Comparison of ENCODE assay signal across 1 cellular context in the genomic region with DNA sequence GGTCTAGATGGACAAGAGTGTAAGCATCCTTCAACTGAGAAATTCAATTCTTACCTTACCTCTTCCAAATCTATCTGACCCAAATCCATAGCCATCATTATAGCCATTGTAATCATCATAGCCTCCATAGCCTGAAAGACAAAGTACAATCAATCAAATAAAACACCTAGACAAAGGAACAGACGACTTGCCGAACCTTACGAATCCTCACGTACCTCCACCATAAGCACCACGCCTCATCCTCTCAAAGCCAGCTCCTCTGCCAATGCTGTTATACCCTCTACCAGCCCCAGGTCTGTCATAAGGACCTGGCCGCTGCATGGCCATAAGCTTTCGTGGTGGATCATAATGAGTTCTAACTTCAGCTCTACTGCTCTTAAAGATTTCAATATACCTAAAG.
TF ChIP-seq lines count a peak whose summit lies in the region.

No MANE protein-coding gene starts in this region.

TF ChIP-seq in WTC11, 78 proteins besides CTCF, POLR2A, EP300 and RAD21 (continued from another document):
- TF ChIP-seq, protein P1, sequence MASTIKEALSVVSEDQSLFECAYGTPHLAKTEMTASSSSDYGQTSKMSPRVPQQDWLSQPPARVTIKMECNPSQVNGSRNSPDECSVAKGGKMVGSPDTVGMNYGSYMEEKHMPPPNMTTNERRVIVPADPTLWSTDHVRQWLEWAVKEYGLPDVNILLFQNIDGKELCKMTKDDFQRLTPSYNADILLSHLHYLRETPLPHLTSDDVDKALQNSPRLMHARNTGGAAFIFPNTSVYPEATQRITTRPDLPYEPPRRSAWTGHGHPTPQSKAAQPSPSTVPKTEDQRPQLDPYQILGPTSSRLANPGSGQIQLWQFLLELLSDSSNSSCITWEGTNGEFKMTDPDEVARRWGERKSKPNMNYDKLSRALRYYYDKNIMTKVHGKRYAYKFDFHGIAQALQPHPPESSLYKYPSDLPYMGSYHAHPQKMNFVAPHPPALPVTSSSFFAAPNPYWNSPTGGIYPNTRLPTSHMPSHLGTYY (CRISPR knock-in tag; IDR thresholded peaks at IDR 0.05) = no peak
- TF ChIP-seq, protein P2, sequence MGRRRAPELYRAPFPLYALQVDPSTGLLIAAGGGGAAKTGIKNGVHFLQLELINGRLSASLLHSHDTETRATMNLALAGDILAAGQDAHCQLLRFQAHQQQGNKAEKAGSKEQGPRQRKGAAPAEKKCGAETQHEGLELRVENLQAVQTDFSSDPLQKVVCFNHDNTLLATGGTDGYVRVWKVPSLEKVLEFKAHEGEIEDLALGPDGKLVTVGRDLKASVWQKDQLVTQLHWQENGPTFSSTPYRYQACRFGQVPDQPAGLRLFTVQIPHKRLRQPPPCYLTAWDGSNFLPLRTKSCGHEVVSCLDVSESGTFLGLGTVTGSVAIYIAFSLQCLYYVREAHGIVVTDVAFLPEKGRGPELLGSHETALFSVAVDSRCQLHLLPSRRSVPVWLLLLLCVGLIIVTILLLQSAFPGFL (CRISPR knock-in tag; IDR thresholded peaks at IDR 0.05; ENCODE audit: borderline replicate concordance) = no peak
- TF ChIP-seq, protein P3, sequence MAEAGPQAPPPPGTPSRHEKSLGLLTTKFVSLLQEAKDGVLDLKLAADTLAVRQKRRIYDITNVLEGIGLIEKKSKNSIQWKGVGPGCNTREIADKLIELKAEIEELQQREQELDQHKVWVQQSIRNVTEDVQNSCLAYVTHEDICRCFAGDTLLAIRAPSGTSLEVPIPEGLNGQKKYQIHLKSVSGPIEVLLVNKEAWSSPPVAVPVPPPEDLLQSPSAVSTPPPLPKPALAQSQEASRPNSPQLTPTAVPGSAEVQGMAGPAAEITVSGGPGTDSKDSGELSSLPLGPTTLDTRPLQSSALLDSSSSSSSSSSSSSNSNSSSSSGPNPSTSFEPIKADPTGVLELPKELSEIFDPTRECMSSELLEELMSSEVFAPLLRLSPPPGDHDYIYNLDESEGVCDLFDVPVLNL (CRISPR knock-in tag; IDR thresholded peaks at IDR 0.05; ENCODE audit: borderline replicate concordance, low read depth) = no peak
